16 cellular contexts compared by ENCODE assay signal in the genomic region with DNA sequence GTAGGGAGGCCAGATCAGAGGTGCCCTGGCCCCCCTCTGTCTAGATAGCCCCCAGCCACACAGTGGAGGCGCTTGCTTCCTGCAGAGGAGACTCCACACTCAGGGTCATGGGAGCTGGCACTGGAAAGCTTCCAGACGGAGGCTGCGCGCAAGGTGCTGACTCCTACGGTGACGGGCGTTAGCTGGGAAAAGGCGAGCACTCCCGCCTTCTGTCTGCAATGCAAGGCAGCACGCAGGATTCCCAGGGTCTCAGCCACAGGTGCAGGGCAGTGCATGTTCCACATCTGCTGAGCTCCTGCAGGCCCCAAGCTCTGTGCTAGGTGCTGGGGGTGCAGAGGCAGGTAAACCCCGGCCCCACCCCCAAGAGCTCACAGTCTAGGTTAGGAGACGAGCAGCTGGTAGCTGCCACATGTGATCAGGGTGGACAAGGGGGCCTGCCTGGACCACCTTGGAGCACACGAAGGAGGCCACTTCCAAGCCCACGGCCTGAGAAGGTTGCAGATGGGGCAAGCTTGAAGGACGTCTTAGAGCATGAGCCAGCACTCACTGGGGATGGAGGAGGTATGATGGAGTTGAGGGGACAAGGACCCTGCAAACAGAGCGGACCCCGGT.
"Had no signal": no experiment of that assay in that cellular context is flagged by ENCODE, and none has a peak within 500 bp of the region (broad histone marks: within the 10 kb centered on the region; RNA-seq: fewer than 3 reads in every experiment).

No MANE protein-coding gene starts in this region.

- H3K4me1 ChIP-seq: colonic mucosa, prostate gland, right lobe of liver had no signal

- ATAC-seq: right lobe of liver; stimulated activated naive B cell treated with anti-CD40 and anti-IgM and Interleukin-4, amounts not matched to agents 10 μg/mL and 1 μg/mL and 100 μg/mL, for 72 hours had no signal

- H3K27me3 Mint-ChIP-seq: activated CD4-positive, alpha-beta memory T cell treated with anti-CD3 and anti-CD28 coated beads, Interleukin-2, amount 10 ng/mL, durations not matched to agents 7 days and 5 days had no signal

- H2AFZ ChIP-seq: hepatocyte had no signal

- H3K4me3 ChIP-seq: colonic mucosa, hepatocyte, prostate gland, right lobe of liver had no signal

- H3K4me3 Mint-ChIP-seq: activated CD4-positive, alpha-beta memory T cell treated with anti-CD3 and anti-CD28 coated beads, Interleukin-2, amount 10 ng/mL, durations not matched to agents 7 days and 5 days; activated naive CD4-positive, alpha-beta T cell treated with anti-CD3 and anti-CD28 coated beads, Interleukin-2, amount 10 ng/mL, durations not matched to agents 7 days and 5 days; activated T-helper 1 cell treated with anti-CD3 and anti-CD28 coated beads, Interleukin-12 subunit alpha, Interleukin-12 subunit beta, Interleukin-2, Interleukin-4 antibody, amounts not matched to agents 30 ng/mL and 10 ng/mL and 1 ng/mL, durations not matched to agents 14 hours and 24 hours and 36 hours; mesothelial cell of epicardium; stimulated activated naive B cell treated with anti-CD40 and anti-IgM and Interleukin-4, amounts not matched to agents 10 μg/mL and 1 μg/mL and 100 μg/mL, for 72 hours had no signal

- H3K79me2 ChIP-seq: hepatocyte had no signal

- H3K9me3 ChIP-seq: colonic mucosa, prostate gland, right lobe of liver had no signal

- H3K27ac Mint-ChIP-seq: activated CD4-positive, alpha-beta memory T cell treated with anti-CD3 and anti-CD28 coated beads, Interleukin-2, amount 10 ng/mL, durations not matched to agents 7 days and 5 days; activated naive CD4-positive, alpha-beta T cell treated with anti-CD3 and anti-CD28 coated beads, Interleukin-2, amount 10 ng/mL, durations not matched to agents 7 days and 5 days; activated T-helper 1 cell treated with anti-CD3 and anti-CD28 coated beads, Interleukin-12 subunit alpha, Interleukin-12 subunit beta, Interleukin-2, Interleukin-4 antibody, amounts not matched to agents 30 ng/mL and 10 ng/mL and 1 ng/mL, durations not matched to agents 14 hours and 24 hours and 36 hours; mesothelial cell of epicardium; stimulated activated naive B cell treated with anti-CD40 and anti-IgM and Interleukin-4, amounts not matched to agents 10 μg/mL and 1 μg/mL and 100 μg/mL, for 72 hours had no signal

- H3K27me3 ChIP-seq: colonic mucosa, hepatocyte, right lobe of liver had no signal

- H3K36me3 ChIP-seq: colonic mucosa, prostate gland, right lobe of liver had no signal

- H3K27ac ChIP-seq: colonic mucosa, hepatocyte, prostate gland, right lobe of liver had no signal

- H3K36me3 Mint-ChIP-seq: activated naive CD4-positive, alpha-beta T cell treated with anti-CD3 and anti-CD28 coated beads, Interleukin-2, amount 10 ng/mL, durations not matched to agents 7 days and 5 days; mesothelial cell of epicardium; stimulated activated naive B cell treated with anti-CD40 and anti-IgM and Interleukin-4, amounts not matched to agents 10 μg/mL and 1 μg/mL and 100 μg/mL, for 72 hours had no signal

- DNase-seq: activated CD4-positive, alpha-beta memory T cell treated with anti-CD3 and anti-CD28 coated beads, Interleukin-2, amount 10 ng/mL, durations not matched to agents 7 days and 5 days; activated CD4-positive, alpha-beta T cell treated with anti-CD3 and anti-CD28 coated beads for 1 hour; activated CD8-positive, alpha-beta memory T cell treated with anti-CD3 and anti-CD28 coated beads, Interleukin-2, amount 50 U/mL, for 48 hours; activated naive CD4-positive, alpha-beta T cell treated with anti-CD3 and anti-CD28 coated beads, Interleukin-2, amount 10 ng/mL, durations not matched to agents 7 days and 5 days; colonic mucosa; effector memory CD4-positive, alpha-beta T cell; right lobe of liver; stimulated activated CD4-positive, alpha-beta T cell treated with anti-CD3 and anti-CD28 coated beads, Interleukin-2, amount 100 ng/mL, for 24 hours; stimulated activated naive B cell treated with anti-CD40 and anti-IgM and Interleukin-4, amounts not matched to agents 10 μg/mL and 1 μg/mL and 100 μg/mL, for 72 hours; substantia nigra; T-helper 9 cell; trophoblast cell had no signal

- H3K4me2 ChIP-seq: hepatocyte had no signal

- H3K9me3 Mint-ChIP-seq: activated CD4-positive, alpha-beta memory T cell treated with anti-CD3 and anti-CD28 coated beads, Interleukin-2, amount 10 ng/mL, durations not matched to agents 7 days and 5 days; activated naive CD4-positive, alpha-beta T cell treated with anti-CD3 and anti-CD28 coated beads, Interleukin-2, amount 10 ng/mL, durations not matched to agents 7 days and 5 days; activated T-helper 1 cell treated with anti-CD3 and anti-CD28 coated beads, Interleukin-12 subunit alpha, Interleukin-12 subunit beta, Interleukin-2, Interleukin-4 antibody, amounts not matched to agents 30 ng/mL and 10 ng/mL and 1 ng/mL, durations not matched to agents 14 hours and 24 hours and 36 hours; mesothelial cell of epicardium; stimulated activated naive B cell treated with anti-CD40 and anti-IgM and Interleukin-4, amounts not matched to agents 10 μg/mL and 1 μg/mL and 100 μg/mL, for 72 hours had no signal
